22 cellular contexts compared by ENCODE assay signal in genomic region chr20:57792386-57793095, GRCh38.
A peak's percentile ranks its signal among the peaks of the same experiment; 100 is the strongest.
DNase-seq lines count a peak whose midpoint lies in the region; ATAC-seq, FAIRE-seq and TF ChIP-seq lines count a peak whose summit lies in the region.
"Had no signal": no experiment of that assay in that cellular context is flagged by ENCODE, and none has a peak within 500 bp of the region (broad histone marks: within the 10 kb centered on the region; RNA-seq: fewer than 3 reads in every experiment).

No MANE protein-coding gene starts in this region.

- H4K20me1 ChIP-seq in BLaER1 (no peaks in the 10 kb centered on the region), H1 (replicated peaks in 1 of 2; ENCODE audit: control insufficient read depth in 1 of 2, insufficient read depth in 2 of 2, low read length in 2 of 2) (no peaks in the 10 kb centered on the region)

- TF ChIP-seq RAD21 in H1 (IDR thresholded peaks at IDR 0.05 in 1 of 2, conservative IDR thresholded peaks at IDR 0.05 in 1 of 2; ENCODE audit: low read depth in 2 of 2, low read length in 2 of 2): no peak

- H3K4ac ChIP-seq in H1 (replicated peaks; ENCODE audit: insufficient read length, low read depth, low read length): no peak overlapping the region

- H3K4me2 ChIP-seq in BLaER1 (peak overlapping the region; percentile 77), H1 (ENCODE audit: insufficient read depth in 1 of 2, low read depth in 2 of 2, low read length in 2 of 2) (no peak overlapping the region)
- H3K4me2 ChIP-seq: SK-N-SH had no signal

- no peak overlapping the region for H4K5ac ChIP-seq in H1 (ENCODE audit: insufficient read length, low read depth, low read length)

- no peak for TF ChIP-seq EP300 in H1 (IDR thresholded peaks at IDR 0.05; ENCODE audit: borderline replicate concordance in 1 of 2, low read depth in 2 of 2, low read length in 2 of 2)

- H2BK120ac ChIP-seq in H1 (replicated peaks; ENCODE audit: low read depth, low read length): no peak overlapping the region

- no peak for TF ChIP-seq CTCF in H1 (IDR thresholded peaks at IDR 0.05; ENCODE audit: control extremely low read depth in 1 of 3, insufficient read depth in 1 of 3, low read depth in 1 of 3, low read length in 3 of 3)
- TF ChIP-seq CTCF in testis (IDR thresholded peaks at IDR 0.05): no peak

- H3K79me2 ChIP-seq in H1 (ENCODE audit: control insufficient read depth in 1 of 2, insufficient read depth in 2 of 2, low read length in 2 of 2): no peaks in the 10 kb centered on the region

- H3K9me3 ChIP-seq in BLaER1 (no peaks in the 10 kb centered on the region), H1 (ENCODE audit: insufficient read depth in 2 of 2, low read depth in 1 of 2, low read length in 1 of 2) (no peaks in the 10 kb centered on the region), testis (no peaks in the 10 kb centered on the region)
- H3K9me3 ChIP-seq: MG63, neutrophil, right lobe of liver, SK-N-SH, uterus had no signal

- H3K4me3 ChIP-seq in BLaER1 (no peak overlapping the region), H1 (ENCODE audit: extremely low read depth in 1 of 4, insufficient read depth in 2 of 4, low read depth in 3 of 4, low read length in 4 of 4) (no peak overlapping the region), testis (no peak overlapping the region)
- H3K4me3 ChIP-seq: MG63, right lobe of liver, uterus had no signal

- H3K79me1 ChIP-seq in H1 (ENCODE audit: low read depth, low read length): no peaks in the 10 kb centered on the region

- H2AK5ac ChIP-seq in H1 (ENCODE audit: low read depth, low read length): no peak overlapping the region

- H3K27me3 ChIP-seq in BLaER1: no peaks in the 10 kb centered on the region
- no peaks in the 10 kb centered on the region for H3K27me3 ChIP-seq in H1 (replicated peaks in 1 of 4; ENCODE audit: control insufficient read depth in 3 of 4, extremely low read depth in 1 of 4, insufficient read depth in 3 of 4, low read length in 3 of 4)
- no peaks in the 10 kb centered on the region for H3K27me3 ChIP-seq in testis
- H3K27me3 ChIP-seq: MG63, neutrophil, right lobe of liver, uterus had no signal

- peak overlapping the region; percentile 16; the same call in 1 of the 2 replicates for H3K9ac ChIP-seq in BLaER1
- no peak overlapping the region for H3K9ac ChIP-seq in H1 (replicated peaks in 1 of 4; ENCODE audit: extremely low read depth in 1 of 4, low read depth in 3 of 4, low read length in 3 of 4)
- H3K9ac ChIP-seq: SK-N-SH had no signal

- peak overlapping the region; percentile 13; the same call in 1 of the 2 replicates for H2BK5ac ChIP-seq in H1 (ENCODE audit: low read depth, low read length)

- TF ChIP-seq POLR2A in H1 (IDR thresholded peaks at IDR 0.05; ENCODE audit: control extremely low read depth in 1 of 2, low read depth in 2 of 2, low read length in 2 of 2) (no peak), testis (IDR thresholded peaks at IDR 0.05) (no peak)

- no peak overlapping the region for H3K23ac ChIP-seq in H1 (ENCODE audit: insufficient read length)

- DNase-seq in RPMI7951 (ENCODE audit: low read depth) (peak; percentile 86), H1 (ENCODE audit: low read depth in 1 of 2, low spot score in 2 of 2) (no peak), myocyte (ENCODE audit: low read depth) (peak; percentile 70), NCI-H774 (lab: John Stamatoyannopoulos, UW) (no peak), testis (no peak), NCI-H187 treated with DMSO at 0.1 percent for 48 hours (lab: John Stamatoyannopoulos, UW) (no peak)
- DNase-seq: activated CD4-positive, alpha-beta T cell treated with anti-CD3 and anti-CD28 coated beads, Interleukin-2, amount 10 ng/mL, durations not matched to agents 7 days and 5 days; CD4-positive, alpha-beta T cell; DMS79; GOT3; hypothalamus; kidney; MG63; NCI-H187; right lobe of liver; SK-N-SH; stimulated activated naive CD8-positive, alpha-beta T cell treated with anti-CD3 and anti-CD28 coated beads, Interleukin-15, amount 100 ng/mL, for 72 hours; uterus had no signal

- POLR2A ChIA-PET in H1 (lab: Charles Lee; ENCODE audit: partially characterized antibody): no interaction called here

- no peak overlapping the region for H3K18ac ChIP-seq in H1 (ENCODE audit: extremely low read depth, low read length)

- no peak overlapping the region for H2AFZ ChIP-seq in H1 (ENCODE audit: low read length)

- 89% methylated on average over 21 of the region's 21 CpGs; no CpG with 5 or more reads in 1 of the 2 experiments for WGBS in H1 (ENCODE audit: extremely low coverage in 1 of 2, insufficient coverage in 1 of 2, insufficient read length in 1 of 2, insufficient replicate concordance in 2 of 2, low coverage in 1 of 2, low lambda C conversion rate in 2 of 2, missing lambda C conversion rate in 1 of 2), 2 experiments
- 83 to 90% methylated on average over 16 to 21 of the region's 21 CpGs for WGBS in testis, 2 donors

- H4K8ac ChIP-seq in H1 (ENCODE audit: extremely low read depth, insufficient read depth, low read length): peak overlapping the region; percentile 35; the same call in 1 of the 2 replicates

- H4K91ac ChIP-seq in H1 (replicated peaks; ENCODE audit: insufficient read length, low read length): no peak overlapping the region

- no peak overlapping the region for H2BK20ac ChIP-seq in H1 (ENCODE audit: low read length)

- no peaks in the 10 kb centered on the region for H3K36me3 ChIP-seq in BLaER1
- H3K36me3 ChIP-seq in H1 (ENCODE audit: control insufficient read depth in 2 of 4, insufficient read depth in 4 of 4, low read length in 3 of 4): no peaks in the 10 kb centered on the region
- H3K36me3 ChIP-seq in testis (ENCODE audit: low read depth, missing control alignments): no peaks in the 10 kb centered on the region
- H3K36me3 ChIP-seq: MG63, neutrophil, right lobe of liver, uterus had no signal

- H3K23me2 ChIP-seq in H1 (ENCODE audit: low read depth, low read length): 0 out of 2 replicates have a peak, but pooled peaks cover 2% of the 10 kb centered on the region

- intact Hi-C loops in testis (cut with DNase I; ENCODE audit: low total_unique reads): no loop called here

- H3K4me1 ChIP-seq in BLaER1 (peaks cover 35% of the 10 kb centered on the region), H1 (replicated peaks in 1 of 4; ENCODE audit: control insufficient read depth in 3 of 4, insufficient read depth in 4 of 4, low read length in 3 of 4) (no peaks in the 10 kb centered on the region; a peak in 1 of 7 replicates), testis (no peaks in the 10 kb centered on the region)
- H3K4me1 ChIP-seq: right lobe of liver, uterus had no signal

- no peak for FAIRE-seq in H1 (lab: Jason Lieb, UNC)
- FAIRE-seq: GM18507, kidney had no signal

- ATAC-seq in GM18519 (IDR thresholded peaks at IDR 0.05; ENCODE audit: low FRiP score, unreplicated experiment): no peak
- ATAC-seq: stimulated activated naive CD8-positive, alpha-beta T cell treated with anti-CD3 and anti-CD28 coated beads, Interleukin-15, amount 100 ng/mL, for 72 hours had no signal

- H2BK12ac ChIP-seq in H1 (ENCODE audit: low read depth, low read length): no peak overlapping the region

- CTCF ChIA-PET in H1 (lab: Charles Lee; ENCODE audit: partially characterized antibody): interaction anchor here (0.8 to 1.2 kb wide), 3 partner anchors 10 to 81 kb away, joined by 3 read pairs; no protein-coding TSS in a partner anchor

- H3K56ac ChIP-seq in H1 (replicated peaks; ENCODE audit: insufficient read length, low read depth, low read length): no peak overlapping the region

- H2BK15ac ChIP-seq in H1 (ENCODE audit: low read length): no peak overlapping the region

- H3K14ac ChIP-seq in H1 (ENCODE audit: insufficient read length): no peak overlapping the region

- H3K27ac ChIP-seq in BLaER1 (no peak overlapping the region), H1 (ENCODE audit: low read depth, low read length) (no peak overlapping the region), testis (no peak overlapping the region)
- H3K27ac ChIP-seq: neutrophil, right lobe of liver, uterus had no signal

TF ChIP-seq in H1, 55 proteins besides CTCF, POLR2A, EP300 and RAD21:
- TF ChIP-seq CEBPB (IDR thresholded peaks at IDR 0.05; ENCODE audit: low read depth, low read length) (no peak), EZH2 (IDR thresholded peaks at IDR 0.05; ENCODE audit: low read depth, low read length, severe bottlenecking) (no peak), FOSL1 (IDR thresholded peaks at IDR 0.05; ENCODE audit: insufficient read depth, low read depth, low read length) (no peak), SP2 (IDR thresholded peaks at IDR 0.05; ENCODE audit: low read length) (no peak), YY1 (IDR thresholded peaks at IDR 0.05; ENCODE audit: low read depth, low read length) (no peak), GTF2F1 (IDR thresholded peaks at IDR 0.05; ENCODE audit: borderline replicate concordance, low read depth, low read length) (no peak), BACH1 (IDR thresholded peaks at IDR 0.05; ENCODE audit: low read length) (no peak), KDM4A (IDR thresholded peaks at IDR 0.05; ENCODE audit: low read depth, low read length, severe bottlenecking) (no peak), NANOG (IDR thresholded peaks at IDR 0.05; ENCODE audit: insufficient read depth, low read depth, low read length, poor library complexity, severe bottlenecking) (no peak), SIX5 (IDR thresholded peaks at IDR 0.05; ENCODE audit: low read depth, low read length) (no peak), POU5F1 (IDR thresholded peaks at IDR 0.05; ENCODE audit: low read depth, low read length) (no peak), POLR2AphosphoS5 (IDR thresholded peaks at IDR 0.05; ENCODE audit: low read depth, low read length) (no peak), RBBP5 (IDR thresholded peaks at IDR 0.05; ENCODE audit: borderline replicate concordance, low read depth, low read length) (no peak)

Comparison
In these comparisons a context has a peak if more than half of its experiments do, and no peak if none do; other contexts are left out.
1. DNase-seq: peak in RPMI7951 (single experiment) and myocyte (single experiment); none in H1 (0 of 2), NCI-H774 (single experiment), testis (single experiment) and NCI-H187 treated with DMSO at 0.1 percent for 48 hours (single experiment).